In genomic region chr3:96900600-96900999, GRCh38 we compare ENCODE assay signal across 26 cellular contexts.
"Had no signal": no experiment of that assay in that cellular context is flagged by ENCODE, and none has a peak within 500 bp of the region (broad histone marks: within the 10 kb centered on the region; RNA-seq: fewer than 3 reads in every experiment).

No MANE protein-coding gene starts in this region.

- H3K27me3 ChIP-seq: adrenal gland, body of pancreas, breast epithelium, SJCRH30 had no signal

- H3K4me3 ChIP-seq: adrenal gland, body of pancreas, breast epithelium, SJCRH30, SK-N-MC had no signal

- H3K9me3 Mint-ChIP-seq: activated CD4-positive, alpha-beta T cell treated with anti-CD3 and anti-CD28 coated beads, Interleukin-2, amount 10 ng/mL, durations not matched to agents 24 days and 14 days; activated CD8-positive, alpha-beta T cell treated with anti-CD3 and anti-CD28 coated beads for 36 hours had no signal

- H3K9me3 ChIP-seq: adrenal gland, body of pancreas, breast epithelium, SJCRH30 had no signal

- H3K4me3 Mint-ChIP-seq: activated CD4-positive, alpha-beta T cell treated with anti-CD3 and anti-CD28 coated beads, Interleukin-2, amount 10 ng/mL, durations not matched to agents 24 days and 14 days; activated CD8-positive, alpha-beta T cell treated with anti-CD3 and anti-CD28 coated beads for 36 hours; activated naive CD4-positive, alpha-beta T cell treated with anti-CD3 and anti-CD28 coated beads for 36 hours; activated T-cell treated with anti-CD3 and anti-CD28 coated beads, Interleukin-2, amount 50 U/mL, for 72 hours; activated T-helper 17 cell treated with anti-CD3 and anti-CD28 coated beads, Interleukin-2, amount 50 U/mL, for 72 hours had no signal

- H3K36me3 ChIP-seq: adrenal gland, breast epithelium, SJCRH30, WERI-Rb-1 had no signal

- H3K27ac ChIP-seq: adrenal gland, body of pancreas, breast epithelium, SJCRH30, SK-N-MC, WERI-Rb-1 had no signal

- ATAC-seq: activated CD8-positive, alpha-beta T cell treated with anti-CD3 and anti-CD28 coated beads for 36 hours; activated naive CD4-positive, alpha-beta T cell treated with anti-CD3 and anti-CD28 coated beads, Interleukin-2, amount 50 U/mL, for 72 hours; activated T-cell treated with anti-CD3 and anti-CD28 coated beads, Interleukin-2, amount 50 U/mL, for 72 hours; activated T-helper 17 cell treated with anti-CD3 and anti-CD28 coated beads, Interleukin-2, amount 50 U/mL, for 72 hours; body of pancreas; Panc1 had no signal

- H3K4me1 Mint-ChIP-seq: activated CD4-positive, alpha-beta T cell treated with anti-CD3 and anti-CD28 coated beads, Interleukin-2, amount 10 ng/mL, durations not matched to agents 24 days and 14 days; activated T-helper 17 cell treated with anti-CD3 and anti-CD28 coated beads, Interleukin-2, amount 50 U/mL, for 72 hours had no signal

- DNase-seq: activated CD4-positive, alpha-beta T cell treated with anti-CD3 and anti-CD28 coated beads, Interleukin-2, amount 10 ng/mL, durations not matched to agents 24 days and 14 days; activated CD4-positive, alpha-beta T cell treated with anti-CD3 and anti-CD28 coated beads, Interleukin-2, amount 50 U/mL, for 4 hours; activated CD8-positive, alpha-beta T cell treated with anti-CD3 and anti-CD28 coated beads for 36 hours; activated gamma-delta T cell; activated naive CD4-positive, alpha-beta T cell treated with anti-CD3 and anti-CD28 coated beads for 36 hours; activated T-cell treated with anti-CD3 and anti-CD28 coated beads, Interleukin-2, amount 50 U/mL, for 1 hour; activated T-cell treated with anti-CD3 and anti-CD28 coated beads, Interleukin-2, amount 50 U/mL, for 72 hours; adrenal gland; body of pancreas; cerebellar nuclear complex; Karpas-422; KBM-7; NCI-H1436 treated with DMSO at 0.1 percent for 48 hours; NCI-H1694 treated with DMSO at 0.1 percent for 48 hours; NCI-H2029 treated with DMSO at 0.1 percent for 48 hours; NCI-H2107; NCI-H524 treated with DMSO at 0.1 percent for 48 hours; SHP77; SJCRH30; T1000; WERI-Rb-1 had no signal

- H3K4me1 ChIP-seq: adrenal gland, body of pancreas, breast epithelium, SJCRH30 had no signal

- H3K27me3 Mint-ChIP-seq: activated CD4-positive, alpha-beta T cell treated with anti-CD3 and anti-CD28 coated beads, Interleukin-2, amount 10 ng/mL, durations not matched to agents 24 days and 14 days; activated CD8-positive, alpha-beta T cell treated with anti-CD3 and anti-CD28 coated beads for 36 hours; activated T-helper 17 cell treated with anti-CD3 and anti-CD28 coated beads, Interleukin-2, amount 50 U/mL, for 72 hours had no signal

- H3K27ac Mint-ChIP-seq: activated CD4-positive, alpha-beta T cell treated with anti-CD3 and anti-CD28 coated beads, Interleukin-2, amount 10 ng/mL, durations not matched to agents 24 days and 14 days; activated CD8-positive, alpha-beta T cell treated with anti-CD3 and anti-CD28 coated beads for 36 hours; activated naive CD4-positive, alpha-beta T cell treated with anti-CD3 and anti-CD28 coated beads for 36 hours; activated naive CD4-positive, alpha-beta T cell treated with anti-CD3 and anti-CD28 coated beads, Interleukin-2, amount 50 U/mL, for 72 hours; activated T-cell treated with anti-CD3 and anti-CD28 coated beads, Interleukin-2, amount 50 U/mL, for 72 hours; activated T-helper 17 cell treated with anti-CD3 and anti-CD28 coated beads, Interleukin-2, amount 50 U/mL, for 72 hours had no signal

- H3K36me3 Mint-ChIP-seq: activated naive CD4-positive, alpha-beta T cell treated with anti-CD3 and anti-CD28 coated beads, Interleukin-2, amount 50 U/mL, for 72 hours had no signal
